9 cellular contexts compared by ENCODE assay signal in the genomic region with DNA sequence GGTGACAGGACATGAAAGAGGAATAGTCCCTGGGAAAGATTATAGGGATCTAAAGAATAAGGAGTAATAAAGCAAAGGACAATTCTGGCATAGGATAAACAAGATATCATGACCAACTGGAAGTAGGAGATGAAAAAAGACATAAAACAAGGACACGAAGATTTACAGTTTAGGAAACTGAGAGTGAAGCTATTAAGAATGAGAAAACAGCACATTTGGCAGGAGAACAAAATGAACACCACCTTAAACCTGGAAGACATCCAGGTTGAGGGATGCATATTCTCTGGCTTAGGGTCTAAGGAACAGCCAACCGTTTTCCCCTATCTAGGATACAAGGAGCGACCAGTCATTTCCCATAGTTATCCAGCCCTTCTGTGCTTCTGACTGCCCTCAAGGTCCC. TPM values are rescaled to one million over a fixed set of nuclear protein-coding genes. Genes with fewer than 3 reads are reported as not detected.
DNase-seq lines count a peak whose midpoint lies in the region; ATAC-seq and TF ChIP-seq lines count a peak whose summit lies in the region.
"Had no signal": no experiment of that assay in that cellular context is flagged by ENCODE, and none has a peak within 500 bp of the region (broad histone marks: within the 10 kb centered on the region; RNA-seq: fewer than 3 reads in every experiment).

No MANE protein-coding gene starts in this region.

- H3K27ac ChIP-seq in CD4-positive, alpha-beta T cell (ENCODE audit: low read depth, low read length), result no peak overlapping the region

- CTCF ChIA-PET in CD4-positive, alpha-beta T cell (lab: Charles Lee), result interaction anchor here (1.1 to 1.7 kb wide), 2 partner anchors 41 to 56 kb away, joined by 4 to 5 read pairs; no protein-coding TSS in a partner anchor

- H3K4me3 Mint-ChIP-seq in CD4-positive, alpha-beta T cell, result peak overlapping the region; percentile 99
- H3K4me3 Mint-ChIP-seq in dendritic cell treated with granulocyte-macrophage colony-stimulating factor and Interleukin-4, amounts not matched to agents 40 ng/mL and 50 ng/mL, for 4 days, result peak overlapping the region; percentile 91
- H3K4me3 Mint-ChIP-seq in nephron progenitor cell, result peak overlapping the region; percentile 94

- ATAC-seq in CD4-positive, alpha-beta T cell (ENCODE audit: poor library complexity), result no peak
- ATAC-seq in HG02981 (IDR thresholded peaks at IDR 0.05; ENCODE audit: unreplicated experiment), result no peak

- TF ChIP-seq POLR2A in NB4 (IDR thresholded peaks at IDR 0.05; ENCODE audit: extremely low read depth, insufficient read length), result no peak

- no peak overlapping the region for H3K27ac Mint-ChIP-seq in CD4-positive, alpha-beta T cell
- no peak overlapping the region for H3K27ac Mint-ChIP-seq in dendritic cell treated with granulocyte-macrophage colony-stimulating factor and Interleukin-4, amounts not matched to agents 40 ng/mL and 50 ng/mL, for 4 days
- peak overlapping the region; percentile 17 for H3K27ac Mint-ChIP-seq in nephron progenitor cell

- no peaks in the 10 kb centered on the region for H3K9me3 ChIP-seq in CD4-positive, alpha-beta T cell (ENCODE audit: control insufficient read depth, low read length)

- H3K4me3 ChIP-seq in NB4 (ENCODE audit: low read depth, low read length), result peak overlapping the region; percentile 77

- peaks cover 45% of the 10 kb centered on the region for H3K36me3 Mint-ChIP-seq in CD4-positive, alpha-beta T cell (ENCODE audit: low read depth)
- H3K36me3 Mint-ChIP-seq in dendritic cell treated with granulocyte-macrophage colony-stimulating factor and Interleukin-4, amounts not matched to agents 40 ng/mL and 50 ng/mL, for 4 days (ENCODE audit: low read depth), result peaks cover 24% of the 10 kb centered on the region
- peaks cover 32% of the 10 kb centered on the region for H3K36me3 Mint-ChIP-seq in nephron progenitor cell (ENCODE audit: low read depth)

- no peaks in the 10 kb centered on the region for H3K27me3 Mint-ChIP-seq in CD4-positive, alpha-beta T cell
- no peaks in the 10 kb centered on the region for H3K27me3 Mint-ChIP-seq in dendritic cell treated with granulocyte-macrophage colony-stimulating factor and Interleukin-4, amounts not matched to agents 40 ng/mL and 50 ng/mL, for 4 days
- no peaks in the 10 kb centered on the region for H3K27me3 Mint-ChIP-seq in nephron progenitor cell (ENCODE audit: low read depth, poor library complexity)

- no peak for TF ChIP-seq CTCF in CD4-positive, alpha-beta T cell (IDR thresholded peaks at IDR 0.05)
- TF ChIP-seq CTCF in NB4 (IDR thresholded peaks at IDR 0.05; ENCODE audit: low read depth, low read length) (no peak), nephron progenitor cell (IDR thresholded peaks at IDR 0.05) (no peak)

- H3K27me3 ChIP-seq in CD4-positive, alpha-beta T cell (ENCODE audit: control insufficient read depth, insufficient read depth, low read length), result no peaks in the 10 kb centered on the region

- intact Hi-C loops in CD4-positive, alpha-beta T cell (cut with DNase I, micrococcal nuclease), result no loop called here
- intact Hi-C loops in dendritic cell treated with granulocyte-macrophage colony-stimulating factor and Interleukin-4, amounts not matched to agents 40 ng/mL and 50 ng/mL, for 4 days (cut with micrococcal nuclease), result no loop called here

- POLR2A ChIA-PET in CD4-positive, alpha-beta T cell (lab: Charles Lee), result interaction anchor here (0.9 kb wide), 1 partner anchor 68 kb away, joined by 3 read pairs; a partner anchor contains a TSS

- no peaks in the 10 kb centered on the region for H3K9me3 Mint-ChIP-seq in CD4-positive, alpha-beta T cell
- H3K9me3 Mint-ChIP-seq in dendritic cell treated with granulocyte-macrophage colony-stimulating factor and Interleukin-4, amounts not matched to agents 40 ng/mL and 50 ng/mL, for 4 days, result no peaks in the 10 kb centered on the region
- H3K9me3 Mint-ChIP-seq in nephron progenitor cell, result peaks cover 10% of the 10 kb centered on the region

- DNase-seq in CD4-positive, alpha-beta T cell, result no peak
- DNase-seq in NB4 (ENCODE audit: low read depth), result no peak
- DNase-seq in nephron progenitor cell, result no peak
- no peak for DNase-seq in COLO668 (lab: John Stamatoyannopoulos, UW; ENCODE audit: unreplicated experiment)
- no peak for DNase-seq in NCI-H226
- DNase-seq in NCI-H446 treated with DMSO at 0.1 percent for 48 hours (lab: John Stamatoyannopoulos, UW), result no peak
- DNase-seq: activated CD4-positive, alpha-beta T cell treated with anti-CD3 and anti-CD28 coated beads for 48 hours had no signal

- peaks cover 63% of the 10 kb centered on the region for H3K4me1 Mint-ChIP-seq in CD4-positive, alpha-beta T cell (ENCODE audit: low read depth)
- peaks cover 36% of the 10 kb centered on the region for H3K4me1 Mint-ChIP-seq in dendritic cell treated with granulocyte-macrophage colony-stimulating factor and Interleukin-4, amounts not matched to agents 40 ng/mL and 50 ng/mL, for 4 days (ENCODE audit: low read depth)
- H3K4me1 Mint-ChIP-seq in nephron progenitor cell, result peaks cover 40% of the 10 kb centered on the region

RNA-seq across cellular contexts. Expression of a gene that starts 1.9 kb away (rescaled TPM):
- 10 to 100 TPM; 30.0 to 31.2 TPM for total RNA-seq in CD4-positive, alpha-beta T cell
